ENCODE assay signal across 9 cellular contexts in the genomic region with DNA sequence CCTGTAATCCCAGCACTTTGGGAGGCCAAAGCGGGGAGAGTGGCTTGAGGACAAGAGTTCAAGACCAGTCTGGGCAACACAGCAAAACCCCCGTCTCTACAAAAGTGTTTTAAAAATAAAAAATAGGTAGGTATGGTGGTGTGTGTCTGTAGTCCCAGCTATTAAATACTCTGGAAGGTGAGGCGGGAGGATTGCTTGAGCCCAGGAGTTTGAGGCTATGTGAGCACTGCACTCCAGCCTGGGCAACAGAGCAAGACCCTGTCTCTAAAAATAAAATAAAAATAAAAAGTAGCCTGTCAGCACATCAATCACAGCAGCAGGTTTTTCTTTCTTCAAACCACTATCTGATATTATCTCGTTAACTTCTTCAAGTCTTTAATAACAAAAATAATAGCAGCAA. TPM values are rescaled to one million over a fixed set of nuclear protein-coding genes. Genes with fewer than 3 reads are reported as not detected.
A peak's percentile ranks its signal among the peaks of the same experiment; 100 is the strongest.
DNase-seq lines count a peak whose midpoint lies in the region; ATAC-seq and TF ChIP-seq lines count a peak whose summit lies in the region.
"Had no signal": no experiment of that assay in that cellular context is flagged by ENCODE, and none has a peak within 500 bp of the region (broad histone marks: within the 10 kb centered on the region; RNA-seq: fewer than 3 reads in every experiment).

No MANE protein-coding gene starts in this region.

- H3K4me3 ChIP-seq in cardiac muscle cell, result peak overlapping the region; percentile 58
- H3K4me3 ChIP-seq in adipocyte (ENCODE audit: low read length), result peak overlapping the region; percentile 87

- peaks cover 3% of the 10 kb centered on the region for H3K27me3 ChIP-seq in cardiac muscle cell
- peaks cover 5% of the 10 kb centered on the region for H3K27me3 ChIP-seq in adipocyte (replicated peaks; ENCODE audit: control insufficient read depth, insufficient read depth, low read length)

- peak overlapping the region; percentile 83 for H3K9ac ChIP-seq in adipocyte (ENCODE audit: low read length)

- no peak for ATAC-seq in Right ventricle myocardium inferior
- ATAC-seq in GM19452 (IDR thresholded peaks at IDR 0.05; ENCODE audit: unreplicated experiment), result no peak

- intact Hi-C loops in Right ventricle myocardium inferior (cut with DNase I), result loop anchor here (2.0 to 5.0 kb wide), 2 partner anchors 40 to 75 kb away; no protein-coding TSS in a partner anchor

- DNase-seq in cardiac muscle cell (ENCODE audit: low read depth in 1 of 2, low spot score in 1 of 2) (no peak), Right ventricle myocardium inferior (ENCODE audit: missing footprints) (no peak), adipocyte (ENCODE audit: low read depth) (no peak), immature natural killer cell (no peak), type B pancreatic cell (ENCODE audit: extremely low spot score, unreplicated experiment) (no peak), NOMO-1 treated with dmso at 0.1 percent for 144 hours (lab: John Stamatoyannopoulos, UW; ENCODE audit: unreplicated experiment) (no peak), NK-92 (lab: John Stamatoyannopoulos, UW; ENCODE audit: unreplicated experiment) (no peak)

- H3K4me1 Mint-ChIP-seq in immature natural killer cell (peaks cover 22% of the 10 kb centered on the region in 2 donors), type B pancreatic cell (ENCODE audit: unreplicated experiment) (peaks cover 35% of the 10 kb centered on the region)

- H3K36me3 Mint-ChIP-seq in immature natural killer cell (no peaks in the 10 kb centered on the region), type B pancreatic cell (peaks cover 4% of the 10 kb centered on the region)
- H3K36me3 Mint-ChIP-seq: CD14-positive monocyte had no signal

- no peaks in the 10 kb centered on the region for H3K9me3 Mint-ChIP-seq in immature natural killer cell
- no peaks in the 10 kb centered on the region for H3K9me3 Mint-ChIP-seq in type B pancreatic cell
- H3K9me3 Mint-ChIP-seq: CD14-positive monocyte had no signal

- H3K27me3 Mint-ChIP-seq in immature natural killer cell (ENCODE audit: low read depth in 3 of 3) (peaks cover 3 to 11% (median 10%) of the 10 kb centered on the region in 3 donors), type B pancreatic cell (peaks cover 14% of the 10 kb centered on the region)

- H3K4me1 ChIP-seq in cardiac muscle cell (ENCODE audit: low read depth), result peaks cover 12% of the 10 kb centered on the region
- peaks cover 13% of the 10 kb centered on the region for H3K4me1 ChIP-seq in adipocyte (ENCODE audit: control insufficient read depth, insufficient read depth, low read length)

- H3K4me3 Mint-ChIP-seq in immature natural killer cell, result peak overlapping the region; percentile 89 to 98 (median 94)
- H3K4me3 Mint-ChIP-seq in type B pancreatic cell, result peak overlapping the region; percentile 98

- H3K36me3 ChIP-seq in cardiac muscle cell (no peaks in the 10 kb centered on the region), adipocyte (ENCODE audit: control insufficient read depth, insufficient read depth, low read length, severe bottlenecking) (no peaks in the 10 kb centered on the region)

- TF ChIP-seq CTCF in cardiac muscle cell (IDR thresholded peaks at IDR 0.05; ENCODE audit: low read depth, low read length) (no peak), type B pancreatic cell (conservative IDR thresholded peaks at IDR 0.05) (no peak)

- H3K27ac Mint-ChIP-seq in immature natural killer cell, result peak overlapping the region in 1 of 6 donors; percentile 68
- H3K27ac Mint-ChIP-seq in type B pancreatic cell, result no peak overlapping the region

- H3K9me3 ChIP-seq in cardiac muscle cell (ENCODE audit: low read depth) (no peaks in the 10 kb centered on the region), adipocyte (ENCODE audit: control insufficient read depth, low read length) (no peaks in the 10 kb centered on the region)

- no peak overlapping the region for H3K27ac ChIP-seq in cardiac muscle cell

RNA-seq across cellular contexts. Expression of a gene that starts 1.6 kb away (rescaled TPM):
- total RNA-seq in cardiac muscle cell (7.1 and 8.7 TPM in 2 replicates), Right ventricle myocardium inferior (26.8 TPM), type B pancreatic cell (ENCODE audit: low replicate concordance) (9.1 and 12.3 TPM in 2 replicates)
- polyA plus RNA-seq in cardiac muscle cell (5.1 and 5.4 TPM in 2 replicates), immature natural killer cell (under 1 TPM; 0.31 to 0.53 (median 0.49) TPM)

RNA-seq across cellular contexts. Expression of a gene that starts 34.9 kb away (rescaled TPM):
- total RNA-seq in cardiac muscle cell (0.04 TPM in 1 of 2 replicates, not detected in the other), Right ventricle myocardium inferior (0.30 TPM), type B pancreatic cell (ENCODE audit: low replicate concordance) (1.3 and 1.4 TPM in 2 replicates)
- polyA plus RNA-seq in cardiac muscle cell (not detected in 2 replicates), immature natural killer cell (not detected)
- polyA plus RNA-seq: CD14-positive monocyte had no signal
